1 cellular context compared by ENCODE assay signal in genomic region chr12:21234395-21234794, GRCh38.
A peak's percentile ranks its signal among the peaks of the same experiment; 100 is the strongest.
TF ChIP-seq lines count a peak whose summit lies in the region.

No MANE protein-coding gene starts in this region.

TF ChIP-seq in K562, 482 proteins besides CTCF, POLR2A, EP300 and RAD21 (continued from another document and continues in another):
- TF ChIP-seq ZHX1 (conservative IDR thresholded peaks at IDR 0.05; ENCODE audit: low read length) (no peak), BRD4 (IDR thresholded peaks at IDR 0.05) (no peak), MCM2 (IDR thresholded peaks at IDR 0.05; ENCODE audit: low read depth) (no peak), ZNF12 (CRISPR knock-in tag; IDR thresholded peaks at IDR 0.05) (no peak), BRD9 (IDR thresholded peaks at IDR 0.05; ENCODE audit: low read depth, partially characterized antibody) (no peak), ZBTB9 (CRISPR knock-in tag; IDR thresholded peaks at IDR 0.05) (no peak), TAF1 (IDR thresholded peaks at IDR 0.05; ENCODE audit: control insufficient read depth, extremely low read depth, insufficient read depth, low read length, severe bottlenecking) (no peak), CC2D1A (IDR thresholded peaks at IDR 0.05) (no peak), ZBTB12 (CRISPR knock-in tag; IDR thresholded peaks at IDR 0.05) (peak; percentile 58; the same call in 1 of the 2 replicates), SIN3B (IDR thresholded peaks at IDR 0.05; ENCODE audit: low read depth) (no peak), LCOR (CRISPR knock-in tag; IDR thresholded peaks at IDR 0.05) (no peak), ZNF143 (CRISPR knock-in tag; IDR thresholded peaks at IDR 0.05) (no peak), RFX1 (IDR thresholded peaks at IDR 0.05) (no peak), CCAR2 (IDR thresholded peaks at IDR 0.05; ENCODE audit: low read depth, low read length) (no peak), ZNF592 (IDR thresholded peaks at IDR 0.05) (peak; percentile 78), CBX8 (IDR thresholded peaks at IDR 0.05; ENCODE audit: borderline replicate concordance, extremely low read depth, low read depth, low read length, poor library complexity, severe bottlenecking) (no peak), RHOXF2B (CRISPR knock-in tag; conservative IDR thresholded peaks at IDR 0.05) (no peak), SIN3A (IDR thresholded peaks at IDR 0.05; ENCODE audit: borderline replicate concordance in 2 of 2, control insufficient read depth in 1 of 2, low read depth in 2 of 2, low read length in 2 of 2) (no peak), ZNF695 (CRISPR knock-in tag; IDR thresholded peaks at IDR 0.05) (no peak), SMAD3 (CRISPR knock-in tag; conservative IDR thresholded peaks at IDR 0.05) (no peak), CREM (IDR thresholded peaks at IDR 0.05; ENCODE audit: low read depth) (no peak), DLX4 (CRISPR knock-in tag; IDR thresholded peaks at IDR 0.05) (no peak), KDM1A (IDR thresholded peaks at IDR 0.05) (no peak), MYC (IDR thresholded peaks at IDR 0.05; ENCODE audit: low read depth, low read length) (no peak), MYC (CRISPR knock-in tag; IDR thresholded peaks at IDR 0.05; ENCODE audit: borderline replicate concordance, low read depth) (no peak), HNRNPUL1 (IDR thresholded peaks at IDR 0.05; ENCODE audit: low read length) (no peak), POLR3A (IDR thresholded peaks at IDR 0.05; ENCODE audit: borderline replicate concordance, extremely low read depth, insufficient read depth, insufficient read length) (no peak), GTF2A2 (tag; IDR thresholded peaks at IDR 0.05) (0 out of 2 replicates have a peak, but pooled peaks have one; percentile 60), PATZ1 (CRISPR knock-in tag; IDR thresholded peaks at IDR 0.05; ENCODE audit: borderline replicate concordance) (no peak), ZNF830 (CRISPR knock-in tag; IDR thresholded peaks at IDR 0.05) (no peak), ZKSCAN1 (IDR thresholded peaks at IDR 0.05; ENCODE audit: low read depth, low read length) (no peak), ERF (CRISPR knock-in tag; IDR thresholded peaks at IDR 0.05) (no peak), CBFA2T3 (IDR thresholded peaks at IDR 0.05) (no peak), ZFP1 (CRISPR knock-in tag; IDR thresholded peaks at IDR 0.05) (no peak), PBX2 (CRISPR knock-in tag; IDR thresholded peaks at IDR 0.05; ENCODE audit: low read depth) (no peak), PBX2 (tag; conservative IDR thresholded peaks at IDR 0.05; ENCODE audit: low read depth) (no peak), MLX (CRISPR knock-in tag; conservative IDR thresholded peaks at IDR 0.05) (no peak), ZNF589 (CRISPR knock-in tag; IDR thresholded peaks at IDR 0.05; ENCODE audit: low read depth) (no peak), TSC22D4 (tag; IDR thresholded peaks at IDR 0.05) (no peak), MTA3 (IDR thresholded peaks at IDR 0.05; ENCODE audit: borderline replicate concordance) (no peak), ZFP30 (CRISPR knock-in tag; IDR thresholded peaks at IDR 0.05; ENCODE audit: borderline replicate concordance) (no peak), TCF3 (CRISPR knock-in tag; IDR thresholded peaks at IDR 0.05) (no peak), SMAD4 (CRISPR knock-in tag; conservative IDR thresholded peaks at IDR 0.05) (peak; percentile 79), SREBF1 (IDR thresholded peaks at IDR 0.05; ENCODE audit: borderline replicate concordance, low read depth, low read length) (no peak), GATA2 (CRISPR knock-in tag; IDR thresholded peaks at IDR 0.05) (no peak), JUN (IDR thresholded peaks at IDR 0.05; ENCODE audit: borderline replicate concordance, low read depth, low read length) (no peak), JUN (CRISPR knock-in tag; IDR thresholded peaks at IDR 0.05; ENCODE audit: borderline replicate concordance) (no peak), HOXB6 (CRISPR knock-in tag; IDR thresholded peaks at IDR 0.05; ENCODE audit: borderline replicate concordance) (no peak), NR2C1 (IDR thresholded peaks at IDR 0.05) (no peak), NR2C1 (tag; IDR thresholded peaks at IDR 0.05) (0 out of 2 replicates have a peak, but pooled peaks have one; percentile 17), PHTF2 (CRISPR knock-in tag; IDR thresholded peaks at IDR 0.05) (no peak), ELF1 (tag; IDR thresholded peaks at IDR 0.05) (no peak), HSF4 (CRISPR knock-in tag; IDR thresholded peaks at IDR 0.05; ENCODE audit: borderline replicate concordance) (no peak), HMG20B (CRISPR knock-in tag; IDR thresholded peaks at IDR 0.05) (no peak), EZH2 (IDR thresholded peaks at IDR 0.05; ENCODE audit: borderline replicate concordance, low read depth, low read length) (no peak), SAFB (IDR thresholded peaks at IDR 0.05; ENCODE audit: borderline replicate concordance, low read depth, low read length) (no peak), PRPF4 (IDR thresholded peaks at IDR 0.05; ENCODE audit: insufficient read depth, low read depth, low read length, poor library complexity, severe bottlenecking) (no peak), ZNF449 (CRISPR knock-in tag; IDR thresholded peaks at IDR 0.05) (peak; percentile 77; the same call in 1 of the 2 replicates), ZNF445 (CRISPR knock-in tag; IDR thresholded peaks at IDR 0.05; ENCODE audit: low read depth) (no peak)
